Comparison of ENCODE assay signal across 25 cellular contexts in the genomic region with DNA sequence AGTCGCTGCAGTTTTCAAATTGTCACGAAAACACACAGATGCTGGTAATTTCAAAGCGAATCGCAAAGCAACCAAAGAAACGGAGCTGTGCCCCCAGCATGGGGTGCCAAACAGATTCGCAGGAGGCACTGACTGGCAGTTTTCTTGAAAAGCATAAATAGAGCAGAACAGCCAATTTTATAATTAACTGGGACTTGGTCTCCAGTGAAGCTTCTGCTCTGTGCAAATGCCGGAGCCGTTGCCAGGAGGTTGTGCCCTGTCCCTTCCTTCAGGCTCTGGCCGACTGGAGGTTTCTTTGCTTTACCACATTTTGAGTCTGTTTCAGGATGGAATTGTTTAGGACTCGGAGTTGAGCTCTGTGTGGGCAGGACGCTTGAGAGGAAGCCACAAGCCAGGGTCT. TPM values are rescaled to one million over a fixed set of nuclear protein-coding genes. Genes with fewer than 3 reads are reported as not detected.
"Had no signal": no experiment of that assay in that cellular context is flagged by ENCODE, and none has a peak within 500 bp of the region (broad histone marks: within the 10 kb centered on the region; RNA-seq: fewer than 3 reads in every experiment).

No MANE protein-coding gene starts in this region.

- H3K4me2 ChIP-seq: PC-9 had no signal

- H3K9me3 ChIP-seq: MG63 had no signal

- H2AFZ ChIP-seq: PC-9 had no signal

- H3K9me3 Mint-ChIP-seq: activated CD4-positive, alpha-beta T cell treated with anti-CD3 and anti-CD28 coated beads, Interleukin-2, amount 10 ng/mL, durations not matched to agents 24 days and 14 days had no signal

- H3K36me3 Mint-ChIP-seq: activated CD4-positive, alpha-beta memory T cell treated with anti-CD3 and anti-CD28 coated beads for 36 hours; activated naive CD8-positive, alpha-beta T cell had no signal

- H3K4me1 Mint-ChIP-seq: activated B cell treated with CpG ODN at 0.5 μM for 24 hours; activated CD4-positive, alpha-beta T cell treated with anti-CD3 and anti-CD28 coated beads, Interleukin-2, amount 10 ng/mL, durations not matched to agents 24 days and 14 days; activated T-helper 17 cell treated with anti-CD3 and anti-CD28 coated beads, Interleukin-2, amount 50 U/mL, for 72 hours had no signal

- H3K4me3 ChIP-seq: MG63, PC-9 had no signal

- H3K4me3 Mint-ChIP-seq: activated B cell treated with CpG ODN at 0.5 μM for 24 hours; activated CD4-positive, alpha-beta memory T cell treated with anti-CD3 and anti-CD28 coated beads for 36 hours; activated CD4-positive, alpha-beta T cell treated with anti-CD3 and anti-CD28 coated beads, Interleukin-2, amount 10 ng/mL, durations not matched to agents 24 days and 14 days; activated naive CD4-positive, alpha-beta T cell treated with anti-CD3 and anti-CD28 coated beads for 36 hours; activated naive CD8-positive, alpha-beta T cell; activated T-helper 17 cell treated with anti-CD3 and anti-CD28 coated beads, Interleukin-2, amount 50 U/mL, for 72 hours; T-helper 17 cell had no signal

- H3K36me3 ChIP-seq: MG63 had no signal

- DNase-seq: activated B cell treated with CpG ODN at 0.5 μM for 24 hours; activated CD4-positive, alpha-beta memory T cell treated with anti-CD3 and anti-CD28 coated beads for 36 hours; activated CD4-positive, alpha-beta T cell treated with anti-CD3 and anti-CD28 coated beads for 1 hour; activated CD4-positive, alpha-beta T cell treated with anti-CD3 and anti-CD28 coated beads, Interleukin-2, amount 10 ng/mL, durations not matched to agents 24 days and 14 days; activated gamma-delta T cell; activated naive CD4-positive, alpha-beta T cell treated with anti-CD3 and anti-CD28 coated beads for 36 hours; activated T-cell treated with anti-CD3 and anti-CD28 coated beads for 4 hours; activated T-cell treated with anti-CD3 and anti-CD28 coated beads, Interleukin-2, amount 50 U/mL, for 48 hours; MG63; NCI-H1105; NCI-H1436; NCI-H187 treated with DMSO at 0.1 percent for 48 hours; NCI-H2081 treated with DMSO at 0.1 percent for 48 hours; NCI-H226; NCI-H526; PC-9; SIG-M5; T-helper 17 cell; T-helper 9 cell had no signal

- H3K27ac Mint-ChIP-seq: activated B cell treated with CpG ODN at 0.5 μM for 24 hours; activated CD4-positive, alpha-beta memory T cell treated with anti-CD3 and anti-CD28 coated beads for 36 hours; activated CD4-positive, alpha-beta T cell treated with anti-CD3 and anti-CD28 coated beads, Interleukin-2, amount 10 ng/mL, durations not matched to agents 24 days and 14 days; activated naive CD4-positive, alpha-beta T cell treated with anti-CD3 and anti-CD28 coated beads for 36 hours; activated naive CD8-positive, alpha-beta T cell; activated T-helper 17 cell treated with anti-CD3 and anti-CD28 coated beads, Interleukin-2, amount 50 U/mL, for 72 hours; T-helper 17 cell had no signal

- H3K27ac ChIP-seq: PC-9 had no signal

- ATAC-seq: activated T-helper 17 cell treated with anti-CD3 and anti-CD28 coated beads, Interleukin-2, amount 50 U/mL, for 72 hours; T-helper 17 cell had no signal

RNA-seq across cellular contexts. Expression of a gene that starts 18.9 kb away (rescaled TPM):
- total RNA-seq: activated B cell treated with CpG ODN at 0.5 μM for 24 hours; activated CD4-positive, alpha-beta memory T cell treated with anti-CD3 and anti-CD28 coated beads for 36 hours; activated CD4-positive, alpha-beta T cell treated with anti-CD3 and anti-CD28 coated beads, Interleukin-2, amount 10 ng/mL, durations not matched to agents 24 days and 14 days; activated CD8-positive, alpha-beta memory T cell treated with anti-CD3 and anti-CD28 coated beads for 36 hours; activated naive CD4-positive, alpha-beta T cell treated with anti-CD3 and anti-CD28 coated beads for 36 hours; activated T-helper 17 cell treated with anti-CD3 and anti-CD28 coated beads, Interleukin-2, amount 50 U/mL, for 72 hours; cardiac septum; chondrocyte; T-helper 17 cell had no signal

RNA-seq across cellular contexts. Expression of a gene that starts 39.5 kb away (rescaled TPM):
- total RNA-seq: activated B cell treated with CpG ODN at 0.5 μM for 24 hours; activated CD4-positive, alpha-beta memory T cell treated with anti-CD3 and anti-CD28 coated beads for 36 hours; activated CD4-positive, alpha-beta T cell treated with anti-CD3 and anti-CD28 coated beads, Interleukin-2, amount 10 ng/mL, durations not matched to agents 24 days and 14 days; activated CD8-positive, alpha-beta memory T cell treated with anti-CD3 and anti-CD28 coated beads for 36 hours; activated naive CD4-positive, alpha-beta T cell treated with anti-CD3 and anti-CD28 coated beads for 36 hours; activated T-helper 17 cell treated with anti-CD3 and anti-CD28 coated beads, Interleukin-2, amount 50 U/mL, for 72 hours; cardiac septum; chondrocyte; NCI-H460; PC-9; T-helper 17 cell had no signal
